19 cellular contexts compared by ENCODE assay signal in the genomic region with DNA sequence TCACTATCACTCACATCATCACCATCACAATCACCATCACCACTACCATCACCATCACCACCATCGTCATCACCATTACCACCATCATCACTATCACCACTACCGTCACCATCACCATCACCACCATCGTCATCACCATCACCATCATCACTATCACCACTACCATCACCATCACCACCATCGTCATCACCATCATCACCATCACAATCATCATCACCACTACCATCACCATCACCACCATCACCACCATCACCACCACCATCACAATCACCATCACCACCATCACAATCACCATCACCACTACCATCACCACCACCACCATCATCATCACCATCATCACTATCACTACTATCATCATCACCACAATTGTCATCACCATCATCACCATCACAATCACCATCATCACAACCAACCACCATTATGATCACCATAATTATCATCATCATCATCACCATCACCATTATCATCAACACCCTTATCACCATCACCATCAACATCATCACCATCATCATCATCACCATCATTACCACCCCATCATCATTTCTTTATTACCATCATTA.
DNase-seq lines count a peak whose midpoint lies in the region; ATAC-seq, FAIRE-seq and TF ChIP-seq lines count a peak whose summit lies in the region.
"Had no signal": no experiment of that assay in that cellular context is flagged by ENCODE, and none has a peak within 500 bp of the region (broad histone marks: within the 10 kb centered on the region; RNA-seq: fewer than 3 reads in every experiment).

No MANE protein-coding gene starts in this region.

- TF ChIP-seq RAD21 in H1 (IDR thresholded peaks at IDR 0.05 in 1 of 2, conservative IDR thresholded peaks at IDR 0.05 in 1 of 2; ENCODE audit: low read depth in 2 of 2, low read length in 2 of 2), result no peak

- no peak overlapping the region for H3K27ac Mint-ChIP-seq in H9
- H3K27ac Mint-ChIP-seq in astrocyte (ENCODE audit: unreplicated experiment), result no peak overlapping the region
- H3K27ac Mint-ChIP-seq: CD4-positive, alpha-beta T cell; GM23338; HFFc6 had no signal

- H3K56ac ChIP-seq in H9 (ENCODE audit: insufficient read length, low read depth, low read length) (no peak overlapping the region), H1 (replicated peaks; ENCODE audit: insufficient read length, low read depth, low read length) (peak overlapping the region; percentile 96)

- H3K79me1 ChIP-seq in H9 (ENCODE audit: insufficient read depth, low read depth, low read length, poor library complexity, severe bottlenecking) (no peaks in the 10 kb centered on the region), H1 (ENCODE audit: low read depth, low read length) (no peaks in the 10 kb centered on the region)

- H3K4me3 ChIP-seq in astrocyte (ENCODE audit: insufficient read depth, low read depth, low read length) (no peak overlapping the region), H1 (ENCODE audit: extremely low read depth in 1 of 4, insufficient read depth in 2 of 4, low read depth in 3 of 4, low read length in 4 of 4) (no peak overlapping the region), stomach (no peak overlapping the region)
- H3K4me3 ChIP-seq: BLaER1 treated with 17β-estradiol and CSF1 and Interleukin-3, amounts not matched to agents 10 nM and 100 nM; GM23338; HAP-1 had no signal

- no peak overlapping the region for H3K27ac ChIP-seq in H9 (ENCODE audit: insufficient read length, low read depth, low read length)
- H3K27ac ChIP-seq in astrocyte (ENCODE audit: low read depth, low read length), result no peak overlapping the region
- H3K27ac ChIP-seq in H1 (ENCODE audit: low read depth, low read length), result no peak overlapping the region
- H3K27ac ChIP-seq in stomach, result no peak overlapping the region
- H3K27ac ChIP-seq: BLaER1 treated with 17β-estradiol and CSF1 and Interleukin-3, amounts not matched to agents 10 nM and 100 nM had no signal

- no peak overlapping the region for H2AK5ac ChIP-seq in H9 (ENCODE audit: insufficient read length, low read length)
- peak overlapping the region; percentile 28; the same call in 1 of the 2 replicates for H2AK5ac ChIP-seq in H1 (ENCODE audit: low read depth, low read length)

- CTCF ChIA-PET in H1 (lab: Charles Lee; ENCODE audit: partially characterized antibody), result interaction anchor here (1.1 kb wide), 1 partner anchor 376 kb away, joined by 3 read pairs; no protein-coding TSS in a partner anchor

- DNase-seq in H9 (no peak), astrocyte (ENCODE audit: low read depth) (no peak), H1 (ENCODE audit: low read depth in 1 of 2, low spot score in 2 of 2) (no peak), stomach (peak; percentile 1), kidney glomerular epithelial cell (lab: John Stamatoyannopoulos, UW) (no peak), mucosa of gallbladder (ENCODE audit: low spot score) (no peak)
- DNase-seq: 8988T; AML-193; Calu3; CD4-positive, alpha-beta T cell; DMS 273 treated with DMSO at 0.1 percent for 48 hours; DMS79 treated with DMSO at 0.1 percent for 48 hours; EL; HFFc6 had no signal

- FAIRE-seq in astrocyte (lab: Jason Lieb, UNC) (peak; percentile 29), H1 (lab: Jason Lieb, UNC) (no peak)
- FAIRE-seq: G401.6 had no signal

- H3K36me3 ChIP-seq in astrocyte (ENCODE audit: insufficient read depth, low read length) (no peaks in the 10 kb centered on the region), H1 (ENCODE audit: control insufficient read depth in 2 of 4, insufficient read depth in 4 of 4, low read length in 3 of 4) (no peaks in the 10 kb centered on the region), stomach (no peaks in the 10 kb centered on the region)
- H3K36me3 ChIP-seq: BLaER1 treated with 17β-estradiol and CSF1 and Interleukin-3, amounts not matched to agents 10 nM and 100 nM; HAP-1 had no signal

- no peak overlapping the region for H3T11ph ChIP-seq in H9 (ENCODE audit: low read length)

- no peak overlapping the region for H2BK12ac ChIP-seq in H9 (ENCODE audit: insufficient read length, low read depth, low read length)
- H2BK12ac ChIP-seq in H1 (ENCODE audit: low read depth, low read length), result no peak overlapping the region

- H3K9me3 Mint-ChIP-seq in H9 (0 out of 5 replicates have a peak, but pooled peaks cover 0 to 2% of the 10 kb centered on the region in 2 experiments), astrocyte (ENCODE audit: unreplicated experiment) (no peaks in the 10 kb centered on the region)
- H3K9me3 Mint-ChIP-seq: CD4-positive, alpha-beta T cell; GM23338; HFFc6 had no signal

- intact Hi-C loops in stomach (cut with DNase I; ENCODE audit: low total_unique reads), result no loop called here

- H3K9me3 ChIP-seq in H9 (ENCODE audit: control insufficient read depth, low read depth, low read length), result no peaks in the 10 kb centered on the region
- no peaks in the 10 kb centered on the region for H3K9me3 ChIP-seq in astrocyte (ENCODE audit: insufficient read depth, low read depth, low read length)
- no peaks in the 10 kb centered on the region for H3K9me3 ChIP-seq in H1 (ENCODE audit: insufficient read depth in 2 of 2, low read depth in 1 of 2, low read length in 1 of 2)
- H3K9me3 ChIP-seq in stomach, result no peaks in the 10 kb centered on the region
- H3K9me3 ChIP-seq: BLaER1 treated with 17β-estradiol and CSF1 and Interleukin-3, amounts not matched to agents 10 nM and 100 nM; HAP-1 had no signal

- POLR2A ChIA-PET in H1 (lab: Charles Lee; ENCODE audit: partially characterized antibody), result no interaction called here

- no peak overlapping the region for H3K4me2 ChIP-seq in H9 (ENCODE audit: insufficient read depth, insufficient read length, low read length)
- no peak overlapping the region for H3K4me2 ChIP-seq in astrocyte (ENCODE audit: low read length)
- H3K4me2 ChIP-seq in H1 (ENCODE audit: insufficient read depth in 1 of 2, low read depth in 2 of 2, low read length in 2 of 2), result no peak overlapping the region
- H3K4me2 ChIP-seq: BLaER1 treated with 17β-estradiol and CSF1 and Interleukin-3, amounts not matched to agents 10 nM and 100 nM; GM23338 had no signal

- H3K4ac ChIP-seq in H9 (ENCODE audit: low read depth, low read length), result no peak overlapping the region
- H3K4ac ChIP-seq in H1 (replicated peaks; ENCODE audit: insufficient read length, low read depth, low read length), result no peak overlapping the region

- H3K27me3 Mint-ChIP-seq in H9 (ENCODE audit: low read depth) (peaks cover 5% of the 10 kb centered on the region), astrocyte (ENCODE audit: low read depth, unreplicated experiment) (peaks cover 17% of the 10 kb centered on the region)

- no peaks in the 10 kb centered on the region for H3K36me3 Mint-ChIP-seq in H9 (ENCODE audit: insufficient read depth in 1 of 3, low read depth in 3 of 3)
- H3K36me3 Mint-ChIP-seq in astrocyte (ENCODE audit: low read depth, unreplicated experiment), result peaks cover 3% of the 10 kb centered on the region

- H2BK20ac ChIP-seq in H9 (ENCODE audit: low read depth, low read length, poor library complexity, severe bottlenecking), result no peak overlapping the region
- H2BK20ac ChIP-seq in H1 (ENCODE audit: low read length), result no peak overlapping the region

- no peak for TF ChIP-seq POLR2A in H1 (IDR thresholded peaks at IDR 0.05; ENCODE audit: control extremely low read depth in 1 of 2, low read depth in 2 of 2, low read length in 2 of 2)
- TF ChIP-seq POLR2A in stomach (IDR thresholded peaks at IDR 0.05), result no peak

- TF ChIP-seq CTCF in H9 (conservative IDR thresholded peaks at IDR 0.05), result no peak
- no peak for TF ChIP-seq CTCF in astrocyte (IDR thresholded peaks at IDR 0.05; ENCODE audit: insufficient read depth, low read depth, low read length)
- TF ChIP-seq CTCF in H1 (IDR thresholded peaks at IDR 0.05; ENCODE audit: control extremely low read depth in 1 of 3, insufficient read depth in 1 of 3, low read depth in 1 of 3, low read length in 3 of 3), result no peak
- no peak for TF ChIP-seq CTCF in stomach (IDR thresholded peaks at IDR 0.05)

- no peaks in the 10 kb centered on the region for H4K20me1 ChIP-seq in H9 (ENCODE audit: control insufficient read depth, insufficient read depth, insufficient read length)
- H4K20me1 ChIP-seq in astrocyte (ENCODE audit: insufficient read depth, low read length), result no peaks in the 10 kb centered on the region
- H4K20me1 ChIP-seq in H1 (replicated peaks in 1 of 2; ENCODE audit: control insufficient read depth in 1 of 2, insufficient read depth in 2 of 2, low read length in 2 of 2), result peaks cover 0 to 7% of the 10 kb centered on the region in 2 experiments
- H4K20me1 ChIP-seq: BLaER1 treated with 17β-estradiol and CSF1 and Interleukin-3, amounts not matched to agents 10 nM and 100 nM had no signal

- H3K79me2 ChIP-seq in H9 (ENCODE audit: insufficient read depth, low read length), result no peaks in the 10 kb centered on the region
- no peaks in the 10 kb centered on the region for H3K79me2 ChIP-seq in astrocyte (ENCODE audit: insufficient read depth, low read length)
- no peaks in the 10 kb centered on the region for H3K79me2 ChIP-seq in H1 (ENCODE audit: control insufficient read depth in 1 of 2, insufficient read depth in 2 of 2, low read length in 2 of 2)

- H3K4me1 Mint-ChIP-seq in H9, result peaks cover 0 to 4% of the 10 kb centered on the region in 2 experiments; a peak in 2 of 4 replicates
- peaks cover 4% of the 10 kb centered on the region for H3K4me1 Mint-ChIP-seq in astrocyte (ENCODE audit: low read depth, unreplicated experiment)
- H3K4me1 Mint-ChIP-seq: GM23338 had no signal

- H2BK5ac ChIP-seq in H9 (ENCODE audit: insufficient read length, low read length), result no peak overlapping the region
- no peak overlapping the region; the same call in 1 of the 2 replicates for H2BK5ac ChIP-seq in H1 (ENCODE audit: low read depth, low read length)

- no peak overlapping the region for H3K18ac ChIP-seq in H9 (ENCODE audit: insufficient read length, low read depth, low read length)
- H3K18ac ChIP-seq in H1 (ENCODE audit: extremely low read depth, low read length), result no peak overlapping the region

- TF ChIP-seq EP300 in H1 (IDR thresholded peaks at IDR 0.05; ENCODE audit: borderline replicate concordance in 1 of 2, low read depth in 2 of 2, low read length in 2 of 2) (no peak), stomach (IDR thresholded peaks at IDR 0.05) (no peak)

- H3K23ac ChIP-seq in H9 (ENCODE audit: insufficient read length, low read depth, low read length) (no peak overlapping the region), H1 (ENCODE audit: insufficient read length) (no peak overlapping the region)

- no peak overlapping the region for H3K9ac ChIP-seq in H9 (ENCODE audit: extremely low read depth, insufficient read length, low read length)
- no peak overlapping the region for H3K9ac ChIP-seq in astrocyte (ENCODE audit: low read length)
- H3K9ac ChIP-seq in H1 (replicated peaks in 1 of 4; ENCODE audit: extremely low read depth in 1 of 4, low read depth in 3 of 4, low read length in 3 of 4), result no peak overlapping the region
- H3K9ac ChIP-seq: BLaER1 treated with 17β-estradiol and CSF1 and Interleukin-3, amounts not matched to agents 10 nM and 100 nM had no signal

- no peak overlapping the region for H3K14ac ChIP-seq in H9 (ENCODE audit: insufficient read depth, low read length)
- no peak overlapping the region for H3K14ac ChIP-seq in H1 (ENCODE audit: insufficient read length)

- H3K23me2 ChIP-seq in H9 (ENCODE audit: insufficient read length, low read depth, low read length, poor library complexity, severe bottlenecking) (no peaks in the 10 kb centered on the region), H1 (ENCODE audit: low read depth, low read length) (peaks cover 8% of the 10 kb centered on the region; the same call in 1 of the 2 replicates)

- H2AFZ ChIP-seq in H9 (ENCODE audit: low read length) (no peak overlapping the region), astrocyte (ENCODE audit: low read depth, low read length) (no peak overlapping the region), H1 (ENCODE audit: low read length) (no peak overlapping the region)
- H2AFZ ChIP-seq: GM23338 had no signal

- H4K5ac ChIP-seq in H9 (ENCODE audit: insufficient read length, low read depth, low read length) (no peak overlapping the region), H1 (ENCODE audit: insufficient read length, low read depth, low read length) (no peak overlapping the region)

- no peaks in the 10 kb centered on the region for H3K4me1 ChIP-seq in H9 (ENCODE audit: insufficient read depth, low read length)
- no peaks in the 10 kb centered on the region for H3K4me1 ChIP-seq in astrocyte (ENCODE audit: insufficient read depth, low read length)
- H3K4me1 ChIP-seq in H1 (replicated peaks in 1 of 4; ENCODE audit: control insufficient read depth in 3 of 4, insufficient read depth in 4 of 4, low read length in 3 of 4), result no peaks in the 10 kb centered on the region
- H3K4me1 ChIP-seq in stomach, result no peaks in the 10 kb centered on the region
- H3K4me1 ChIP-seq: BLaER1 treated with 17β-estradiol and CSF1 and Interleukin-3, amounts not matched to agents 10 nM and 100 nM; HAP-1 had no signal

- no peak overlapping the region for H2BK120ac ChIP-seq in H9 (ENCODE audit: low read depth, low read length, poor library complexity, severe bottlenecking)
- no peak overlapping the region for H2BK120ac ChIP-seq in H1 (replicated peaks; ENCODE audit: low read depth, low read length)

- no peaks in the 10 kb centered on the region for H3K27me3 ChIP-seq in H9 (ENCODE audit: insufficient read depth, low read length)
- H3K27me3 ChIP-seq in astrocyte (ENCODE audit: insufficient read depth, low read length), result peaks cover 8% of the 10 kb centered on the region
- H3K27me3 ChIP-seq in H1 (replicated peaks in 1 of 4; ENCODE audit: control insufficient read depth in 3 of 4, extremely low read depth in 1 of 4, insufficient read depth in 3 of 4, low read length in 3 of 4), result no peaks in the 10 kb centered on the region
- peaks cover 0 to 14% (median 0%) of the 10 kb centered on the region in 3 donors for H3K27me3 ChIP-seq in stomach
- H3K27me3 ChIP-seq: BLaER1 treated with 17β-estradiol and CSF1 and Interleukin-3, amounts not matched to agents 10 nM and 100 nM had no signal

- H4K91ac ChIP-seq in H9 (ENCODE audit: insufficient read length, low read depth, low read length), result no peak overlapping the region
- H4K91ac ChIP-seq in H1 (replicated peaks; ENCODE audit: insufficient read length, low read length), result no peak overlapping the region

- peak overlapping the region; percentile 28 for H4K8ac ChIP-seq in H9 (replicated peaks; ENCODE audit: insufficient read length, low read depth, low read length)
- no peak overlapping the region for H4K8ac ChIP-seq in H1 (ENCODE audit: extremely low read depth, insufficient read depth, low read length)

- 100% methylated on average over 1 of the region's 4 CpGs for WGBS in H9 (ENCODE audit: extremely low coverage, insufficient read length, low lambda C conversion rate)
- 85% methylated on average over 4 of the region's 4 CpGs; no CpG with 5 or more reads in 1 of the 2 experiments for WGBS in H1 (ENCODE audit: extremely low coverage in 1 of 2, insufficient coverage in 1 of 2, insufficient read length in 1 of 2, insufficient replicate concordance in 2 of 2, low coverage in 1 of 2, low lambda C conversion rate in 2 of 2, missing lambda C conversion rate in 1 of 2), 2 experiments
- 90 to 98% (median 95%) methylated on average over 4 of the region's 4 CpGs for WGBS in stomach, 5 donors

- ATAC-seq in HG02884 (IDR thresholded peaks at IDR 0.05; ENCODE audit: unreplicated experiment), result no peak
- ATAC-seq: GM23338 had no signal

- no peak overlapping the region for H2BK15ac ChIP-seq in H9 (ENCODE audit: low read depth, low read length)
- H2BK15ac ChIP-seq in H1 (ENCODE audit: low read length), result no peak overlapping the region

- H3K4me3 Mint-ChIP-seq in H9 (no peak overlapping the region), astrocyte (ENCODE audit: unreplicated experiment) (no peak overlapping the region)
- H3K4me3 Mint-ChIP-seq: CD4-positive, alpha-beta T cell; GM23338; HFFc6 had no signal
